In genomic region chr2:62406573-62407043, GRCh38 we compare ENCODE assay signal across 20 cellular contexts.
DNase-seq lines count a peak whose midpoint lies in the region; ATAC-seq, FAIRE-seq and TF ChIP-seq lines count a peak whose summit lies in the region.
"Had no signal": no experiment of that assay in that cellular context is flagged by ENCODE, and none has a peak within 500 bp of the region (broad histone marks: within the 10 kb centered on the region; RNA-seq: fewer than 3 reads in every experiment).

No MANE protein-coding gene starts in this region.

- POLR2A ChIA-PET in H1 (lab: Charles Lee; ENCODE audit: partially characterized antibody): no interaction called here
- POLR2A ChIA-PET in T-cell (lab: Charles Lee): interaction anchor here in 1 of 2 donors (0.6 kb wide), 1 partner anchor 18 kb away, joined by 7 read pairs; no protein-coding TSS in a partner anchor

- peak overlapping the region; percentile 70; the same call in 1 of the 2 replicates for H2BK12ac ChIP-seq in H1 (ENCODE audit: low read depth, low read length)

- H2BK5ac ChIP-seq in H1 (ENCODE audit: low read depth, low read length): peak overlapping the region; percentile 69; the same call in 1 of the 2 replicates

- ATAC-seq in HG03097 (IDR thresholded peaks at IDR 0.05; ENCODE audit: low FRiP score, unreplicated experiment) (peak; percentile 56), T-cell (replicated peaks in 1 of 4) (no peak), GM18519 (IDR thresholded peaks at IDR 0.05; ENCODE audit: low FRiP score, unreplicated experiment) (no peak)
- ATAC-seq: heart left ventricle, Panc1 had no signal

- H3K79me2 ChIP-seq in mammary epithelial cell (ENCODE audit: insufficient read depth, low read length): no peaks in the 10 kb centered on the region
- no peaks in the 10 kb centered on the region for H3K79me2 ChIP-seq in H1 (ENCODE audit: control insufficient read depth in 1 of 2, insufficient read depth in 2 of 2, low read length in 2 of 2)

- H3K9me3 ChIP-seq in mammary epithelial cell (replicated peaks; ENCODE audit: insufficient read depth, low read length): no peaks in the 10 kb centered on the region
- no peaks in the 10 kb centered on the region for H3K9me3 ChIP-seq in breast epithelium
- peaks cover 0 to 10% of the 10 kb centered on the region in 2 experiments; a peak in 1 of 4 replicates for H3K9me3 ChIP-seq in H1 (ENCODE audit: insufficient read depth in 2 of 2, low read depth in 1 of 2, low read length in 1 of 2)
- H3K9me3 ChIP-seq: spleen, thyroid gland had no signal

- H4K5ac ChIP-seq in H1 (ENCODE audit: insufficient read length, low read depth, low read length): peak overlapping the region; percentile 10

- H3K27me3 ChIP-seq in mammary epithelial cell (ENCODE audit: insufficient read depth, low read length) (no peaks in the 10 kb centered on the region), breast epithelium (no peaks in the 10 kb centered on the region), H1 (replicated peaks in 1 of 4; ENCODE audit: control insufficient read depth in 3 of 4, extremely low read depth in 1 of 4, insufficient read depth in 3 of 4, low read length in 3 of 4) (no peaks in the 10 kb centered on the region)
- H3K27me3 ChIP-seq: cardiac muscle cell, heart left ventricle, spleen, thyroid gland had no signal

- H3K18ac ChIP-seq in H1 (ENCODE audit: extremely low read depth, low read length): peak overlapping the region; percentile 91

- peak; percentile 6 for DNase-seq in mammary epithelial cell
- DNase-seq in breast epithelium (ENCODE audit: low spot score in 2 of 2): no peak
- no peak for DNase-seq in H1 (ENCODE audit: low read depth in 1 of 2, low spot score in 2 of 2)
- DNase-seq in T-cell: no peak
- DNase-seq in HuH-7.5 (ENCODE audit: low spot score): no peak
- no peak for DNase-seq in NCI-H1105 treated with DMSO at 0.1 percent for 48 hours (lab: John Stamatoyannopoulos, UW)
- DNase-seq: 8988T; activated naive CD4-positive, alpha-beta T cell treated with anti-CD3 and anti-CD28 coated beads for 36 hours; heart left ventricle; NCI-H1092 treated with DMSO at 0.1 percent for 48 hours; NCI-H345; nucleus accumbens; spleen; thyroid gland had no signal

- H3K27me3 Mint-ChIP-seq in T-cell: no peaks in the 10 kb centered on the region

- peak overlapping the region; percentile 0 for H4K91ac ChIP-seq in H1 (replicated peaks; ENCODE audit: insufficient read length, low read length)

- TF ChIP-seq CTCF in mammary epithelial cell (conservative IDR thresholded peaks at IDR 0.05 in 1 of 2, IDR thresholded peaks at IDR 0.05 in 1 of 2; ENCODE audit: extremely low read depth in 1 of 2, insufficient read depth in 1 of 2, low read depth in 1 of 2, low read length in 2 of 2): no peak
- TF ChIP-seq CTCF in breast epithelium (IDR thresholded peaks at IDR 0.05): no peak
- TF ChIP-seq CTCF in H1 (IDR thresholded peaks at IDR 0.05; ENCODE audit: control extremely low read depth in 1 of 3, insufficient read depth in 1 of 3, low read depth in 1 of 3, low read length in 3 of 3): no peak

- H3K56ac ChIP-seq in H1 (replicated peaks; ENCODE audit: insufficient read length, low read depth, low read length): no peak overlapping the region

- no peak overlapping the region for H3K27ac Mint-ChIP-seq in T-cell
- H3K27ac Mint-ChIP-seq: activated naive CD4-positive, alpha-beta T cell treated with anti-CD3 and anti-CD28 coated beads for 36 hours had no signal

- no peaks in the 10 kb centered on the region for H4K20me1 ChIP-seq in mammary epithelial cell (ENCODE audit: insufficient read depth, low read length)
- H4K20me1 ChIP-seq in H1 (replicated peaks in 1 of 2; ENCODE audit: control insufficient read depth in 1 of 2, insufficient read depth in 2 of 2, low read length in 2 of 2): no peaks in the 10 kb centered on the region

- H3K23ac ChIP-seq in H1 (ENCODE audit: insufficient read length): no peak overlapping the region

- TF ChIP-seq EP300 in H1 (IDR thresholded peaks at IDR 0.05; ENCODE audit: borderline replicate concordance in 1 of 2, low read depth in 2 of 2, low read length in 2 of 2): no peak

- no peak overlapping the region for H3K9ac ChIP-seq in mammary epithelial cell (ENCODE audit: insufficient read depth, low read length)
- H3K9ac ChIP-seq in H1 (replicated peaks in 1 of 4; ENCODE audit: extremely low read depth in 1 of 4, low read depth in 3 of 4, low read length in 3 of 4): no peak overlapping the region

- H3K4me1 ChIP-seq in mammary epithelial cell (ENCODE audit: insufficient read depth, low read length) (peaks cover 13% of the 10 kb centered on the region), breast epithelium (peaks cover 10 to 12% of the 10 kb centered on the region in 2 donors), H1 (replicated peaks in 1 of 4; ENCODE audit: control insufficient read depth in 3 of 4, insufficient read depth in 4 of 4, low read length in 3 of 4) (peaks cover 4 to 10% (median 6%) of the 10 kb centered on the region in 4 experiments; a peak in 6 of 7 replicates)

- no peak overlapping the region; the same call in 1 of the 2 replicates for H2BK15ac ChIP-seq in H1 (ENCODE audit: low read length)

- BruUV-seq in mammary epithelial cell (replicated peaks; lab: Mats Ljungman, UMichigan): no TSS peak

- H2AFZ ChIP-seq in mammary epithelial cell (ENCODE audit: low read depth, low read length): no peak overlapping the region
- no peak overlapping the region for H2AFZ ChIP-seq in H1 (ENCODE audit: low read length)

- no peak for TF ChIP-seq POLR2A in breast epithelium (IDR thresholded peaks at IDR 0.05)
- TF ChIP-seq POLR2A in H1 (IDR thresholded peaks at IDR 0.05; ENCODE audit: control extremely low read depth in 1 of 2, low read depth in 2 of 2, low read length in 2 of 2): no peak

- H3K14ac ChIP-seq in H1 (ENCODE audit: insufficient read length): no peak overlapping the region

- no peak overlapping the region for H3K4me3 ChIP-seq in mammary epithelial cell (replicated peaks in 1 of 3; ENCODE audit: insufficient read depth in 1 of 3, low read depth in 2 of 3, low read length in 3 of 3)
- no peak overlapping the region for H3K4me3 ChIP-seq in breast epithelium
- no peak overlapping the region for H3K4me3 ChIP-seq in H1 (ENCODE audit: extremely low read depth in 1 of 4, insufficient read depth in 2 of 4, low read depth in 3 of 4, low read length in 4 of 4)
- H3K4me3 ChIP-seq: cardiac muscle cell, heart left ventricle, lung, spleen, thyroid gland had no signal

- no peak for FAIRE-seq in H1 (lab: Jason Lieb, UNC)
- FAIRE-seq: HTR-8/SVneo had no signal

- H3K4me2 ChIP-seq in mammary epithelial cell (ENCODE audit: insufficient read depth, low read depth, low read length) (no peak overlapping the region), H1 (ENCODE audit: insufficient read depth in 1 of 2, low read depth in 2 of 2, low read length in 2 of 2) (no peak overlapping the region)

- H4K8ac ChIP-seq in H1 (ENCODE audit: extremely low read depth, insufficient read depth, low read length): no peak overlapping the region

- H3K36me3 Mint-ChIP-seq in T-cell: no peaks in the 10 kb centered on the region

- H2AK5ac ChIP-seq in H1 (ENCODE audit: low read depth, low read length): peak overlapping the region; percentile 93; the same call in 1 of the 2 replicates

- intact Hi-C loops in mammary epithelial cell (cut with micrococcal nuclease): no loop called here
- intact Hi-C loops in breast epithelium (cut with DNase I; ENCODE audit: low total_unique reads): no loop called here

- CTCF ChIA-PET in mammary epithelial cell (lab: Charles Lee; ENCODE audit: low non-redundant PET): no interaction called here
- CTCF ChIA-PET in H1 (lab: Charles Lee; ENCODE audit: partially characterized antibody): no interaction called here
- CTCF ChIA-PET in T-cell (lab: Charles Lee): no interaction called here

- no peaks in the 10 kb centered on the region for H3K79me1 ChIP-seq in H1 (ENCODE audit: low read depth, low read length)

- H3K4ac ChIP-seq in H1 (replicated peaks; ENCODE audit: insufficient read length, low read depth, low read length): peak overlapping the region; percentile 61

- H2BK20ac ChIP-seq in H1 (ENCODE audit: low read length): peak overlapping the region; percentile 88

- H3K36me3 ChIP-seq in mammary epithelial cell (ENCODE audit: insufficient read depth, low read length) (no peaks in the 10 kb centered on the region), breast epithelium (no peaks in the 10 kb centered on the region), H1 (ENCODE audit: control insufficient read depth in 2 of 4, insufficient read depth in 4 of 4, low read length in 3 of 4) (no peaks in the 10 kb centered on the region)
- H3K36me3 ChIP-seq: cardiac muscle cell, heart left ventricle, spleen, thyroid gland had no signal

- dilution Hi-C loops in mammary epithelial cell (cut with HindIII; ENCODE audit: low sequenced_read_pairs): no loop called here

- peaks cover 0 to under 1% (median 0%) of the 10 kb centered on the region in 3 donors for H3K4me1 Mint-ChIP-seq in T-cell

- H3K23me2 ChIP-seq in H1 (ENCODE audit: low read depth, low read length): no peaks in the 10 kb centered on the region

- no peak overlapping the region for H3K4me3 Mint-ChIP-seq in T-cell
- H3K4me3 Mint-ChIP-seq: activated naive CD4-positive, alpha-beta T cell treated with anti-CD3 and anti-CD28 coated beads for 36 hours had no signal

- peaks cover 0 to 5% (median 4%) of the 10 kb centered on the region in 3 donors for H3K9me3 Mint-ChIP-seq in T-cell
- H3K9me3 Mint-ChIP-seq: activated naive CD4-positive, alpha-beta T cell treated with anti-CD3 and anti-CD28 coated beads for 36 hours had no signal

- in situ Hi-C loops in mammary epithelial cell (cut with MboI; ENCODE audit: low sequenced_read_pairs in 2 of 2): no loop called here

- H2BK120ac ChIP-seq in H1 (replicated peaks; ENCODE audit: low read depth, low read length): peak overlapping the region; percentile 31

- 72% methylated on average over 3 of the region's 3 CpGs for WGBS in mammary epithelial cell (ENCODE audit: low coverage, missing lambda C conversion rate)
- WGBS in H1 (ENCODE audit: extremely low coverage in 1 of 2, insufficient coverage in 1 of 2, insufficient read length in 1 of 2, insufficient replicate concordance in 2 of 2, low coverage in 1 of 2, low lambda C conversion rate in 2 of 2, missing lambda C conversion rate in 1 of 2), 2 experiments: 87% methylated on average over 3 of the region's 3 CpGs; no CpG with 5 or more reads in 1 of the 2 experiments

- no peak for TF ChIP-seq RAD21 in H1 (IDR thresholded peaks at IDR 0.05 in 1 of 2, conservative IDR thresholded peaks at IDR 0.05 in 1 of 2; ENCODE audit: low read depth in 2 of 2, low read length in 2 of 2)

- H3K27ac ChIP-seq in mammary epithelial cell (ENCODE audit: insufficient read depth, low read depth, low read length): no peak overlapping the region
- no peak overlapping the region for H3K27ac ChIP-seq in breast epithelium
- H3K27ac ChIP-seq in H1 (ENCODE audit: low read depth, low read length): no peak overlapping the region
- H3K27ac ChIP-seq: cardiac muscle cell, spleen, thyroid gland had no signal

TF ChIP-seq in H1, 55 proteins besides CTCF, POLR2A, EP300 and RAD21 (continues in another document):
- no peak for TF ChIP-seq YY1 (IDR thresholded peaks at IDR 0.05; ENCODE audit: low read depth, low read length)
- TF ChIP-seq CHD2 (IDR thresholded peaks at IDR 0.05; ENCODE audit: low read length): no peak
- TF ChIP-seq SUZ12 (IDR thresholded peaks at IDR 0.05; ENCODE audit: low read length): no peak
- TF ChIP-seq EZH2 (IDR thresholded peaks at IDR 0.05; ENCODE audit: low read depth, low read length, severe bottlenecking): no peak
